10 cellular contexts compared by ENCODE assay signal in the genomic region with DNA sequence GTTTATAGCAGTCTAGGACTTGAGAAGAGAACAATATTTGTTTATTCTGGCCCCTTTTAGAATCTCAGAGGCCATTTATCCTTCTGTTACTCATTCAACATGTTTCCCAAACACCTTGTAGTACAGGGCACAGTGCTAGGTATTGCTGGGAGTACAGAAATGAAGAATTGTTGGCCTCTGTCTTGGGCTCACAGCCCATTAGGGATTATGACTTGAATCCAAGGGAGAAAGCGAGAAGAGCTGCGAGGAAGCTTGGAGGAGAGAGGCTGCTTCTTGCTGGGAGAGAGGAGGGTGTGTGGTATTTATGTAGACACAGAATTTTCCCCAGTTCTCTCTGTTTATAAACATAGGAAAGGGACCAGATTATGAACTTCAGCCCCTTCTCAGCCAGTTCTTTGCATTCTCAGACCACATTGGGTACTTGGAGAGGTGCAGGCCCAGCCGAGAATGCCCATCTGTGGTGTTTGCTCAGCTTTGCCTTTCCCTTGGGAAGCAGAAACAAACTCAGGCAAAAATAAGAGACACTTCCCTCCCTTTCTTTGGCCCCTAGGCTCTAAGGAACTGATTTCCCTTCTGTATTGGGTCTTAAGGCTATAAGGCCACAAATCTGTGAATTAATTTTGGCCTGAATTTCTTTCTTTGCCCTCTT. TPM values are rescaled to one million over a fixed set of nuclear protein-coding genes. Genes with fewer than 3 reads are reported as not detected.
DNase-seq lines count a peak whose midpoint lies in the region; ATAC-seq and TF ChIP-seq lines count a peak whose summit lies in the region.
"Had no signal": no experiment of that assay in that cellular context is flagged by ENCODE, and none has a peak within 500 bp of the region (broad histone marks: within the 10 kb centered on the region; RNA-seq: fewer than 3 reads in every experiment).

No MANE protein-coding gene starts in this region.

- no peak for TF ChIP-seq POLR2A in esophagus muscularis mucosa (IDR thresholded peaks at IDR 0.05; ENCODE audit: low read depth)

- no peaks in the 10 kb centered on the region for H3K27me3 ChIP-seq in esophagus muscularis mucosa

- H3K4me3 Mint-ChIP-seq in stimulated activated naive CD8-positive, alpha-beta T cell treated with anti-CD3 and anti-CD28 coated beads, Interleukin-15, amount 100 ng/mL, for 72 hours = no peak overlapping the region
- no peak overlapping the region for H3K4me3 Mint-ChIP-seq in progenitor cell of endocrine pancreas (ENCODE audit: low read depth)
- no peak overlapping the region for H3K4me3 Mint-ChIP-seq in activated T-helper 2 cell treated with anti-CD3 and anti-CD28 coated beads, Interferon-gamma antibody, Interleukin-2, Interleukin-4, amounts not matched to agents 10 μg/mL and 5 μg/mL and 100 μg/mL, durations not matched to agents 14 hours and 24 hours and 36 hours (ENCODE audit: low read depth)

- H3K9me3 Mint-ChIP-seq in stimulated activated naive CD8-positive, alpha-beta T cell treated with anti-CD3 and anti-CD28 coated beads, Interleukin-15, amount 100 ng/mL, for 72 hours = no peaks in the 10 kb centered on the region
- no peaks in the 10 kb centered on the region for H3K9me3 Mint-ChIP-seq in progenitor cell of endocrine pancreas (ENCODE audit: low read depth)
- H3K9me3 Mint-ChIP-seq in activated T-helper 2 cell treated with anti-CD3 and anti-CD28 coated beads, Interferon-gamma antibody, Interleukin-2, Interleukin-4, amounts not matched to agents 10 μg/mL and 5 μg/mL and 100 μg/mL, durations not matched to agents 14 hours and 24 hours and 36 hours = no peaks in the 10 kb centered on the region

- no peak for DNase-seq in stimulated activated naive CD8-positive, alpha-beta T cell treated with anti-CD3 and anti-CD28 coated beads, Interleukin-15, amount 100 ng/mL, for 72 hours
- no peak for DNase-seq in stimulated activated naive CD8-positive, alpha-beta T cell treated with anti-CD3 and anti-CD28 coated beads, Interleukin-15, Interleukin-2, amounts not matched to agents 100 U/mL and 50 U/mL, for 24 hours
- DNase-seq in esophagus muscularis mucosa (ENCODE audit: extremely low spot score) = no peak
- DNase-seq in progenitor cell of endocrine pancreas (ENCODE audit: low spot score, unreplicated experiment) = no peak
- DNase-seq in activated T-helper 2 cell treated with anti-CD3 and anti-CD28 coated beads, Interferon-gamma antibody, Interleukin-2, Interleukin-4, amounts not matched to agents 10 μg/mL and 5 μg/mL and 100 μg/mL, durations not matched to agents 14 hours and 24 hours and 36 hours (ENCODE audit: low spot score) = no peak
- no peak for DNase-seq in T-helper 1 cell
- no peak for DNase-seq in NCI-H2029 (lab: John Stamatoyannopoulos, UW)
- DNase-seq: activated CD8-positive, alpha-beta memory T cell treated with anti-CD3 and anti-CD28 coated beads, Interleukin-2, amount 50 U/mL, for 4 hours; NCI-H1694 had no signal

- H3K27ac ChIP-seq in esophagus muscularis mucosa (replicated peaks in 1 of 4) = peak overlapping the region; percentile 61 to 75 (median 68)

- intact Hi-C loops in esophagus muscularis mucosa (cut with DNase I) = no loop called here
- intact Hi-C loops in activated T-helper 2 cell treated with anti-CD3 and anti-CD28 coated beads, Interferon-gamma antibody, Interleukin-2, Interleukin-4, amounts not matched to agents 10 μg/mL and 5 μg/mL and 100 μg/mL, durations not matched to agents 14 hours and 24 hours and 36 hours (cut with micrococcal nuclease) = no loop called here

- no peaks in the 10 kb centered on the region for H3K27me3 Mint-ChIP-seq in stimulated activated naive CD8-positive, alpha-beta T cell treated with anti-CD3 and anti-CD28 coated beads, Interleukin-15, amount 100 ng/mL, for 72 hours
- H3K27me3 Mint-ChIP-seq in progenitor cell of endocrine pancreas = no peaks in the 10 kb centered on the region
- no peaks in the 10 kb centered on the region for H3K27me3 Mint-ChIP-seq in activated T-helper 2 cell treated with anti-CD3 and anti-CD28 coated beads, Interferon-gamma antibody, Interleukin-2, Interleukin-4, amounts not matched to agents 10 μg/mL and 5 μg/mL and 100 μg/mL, durations not matched to agents 14 hours and 24 hours and 36 hours (ENCODE audit: low read depth)

- H3K9me3 ChIP-seq in esophagus muscularis mucosa = no peaks in the 10 kb centered on the region

- peaks cover 75% of the 10 kb centered on the region for H3K4me1 Mint-ChIP-seq in stimulated activated naive CD8-positive, alpha-beta T cell treated with anti-CD3 and anti-CD28 coated beads, Interleukin-15, amount 100 ng/mL, for 72 hours
- peaks cover 84% of the 10 kb centered on the region for H3K4me1 Mint-ChIP-seq in progenitor cell of endocrine pancreas (ENCODE audit: low read depth)
- peaks cover 44% of the 10 kb centered on the region for H3K4me1 Mint-ChIP-seq in activated T-helper 2 cell treated with anti-CD3 and anti-CD28 coated beads, Interferon-gamma antibody, Interleukin-2, Interleukin-4, amounts not matched to agents 10 μg/mL and 5 μg/mL and 100 μg/mL, durations not matched to agents 14 hours and 24 hours and 36 hours (ENCODE audit: low read depth)

- no peaks in the 10 kb centered on the region for H3K36me3 ChIP-seq in esophagus muscularis mucosa

- H3K27ac Mint-ChIP-seq in stimulated activated naive CD8-positive, alpha-beta T cell treated with anti-CD3 and anti-CD28 coated beads, Interleukin-15, amount 100 ng/mL, for 72 hours = peak overlapping the region; percentile 20 to 79
- H3K27ac Mint-ChIP-seq in progenitor cell of endocrine pancreas = peak overlapping the region; percentile 91
- no peak overlapping the region for H3K27ac Mint-ChIP-seq in activated T-helper 2 cell treated with anti-CD3 and anti-CD28 coated beads, Interferon-gamma antibody, Interleukin-2, Interleukin-4, amounts not matched to agents 10 μg/mL and 5 μg/mL and 100 μg/mL, durations not matched to agents 14 hours and 24 hours and 36 hours

- ATAC-seq in stimulated activated naive CD8-positive, alpha-beta T cell treated with anti-CD3 and anti-CD28 coated beads, Interleukin-15, amount 100 ng/mL, for 72 hours = no peak
- no peak for ATAC-seq in stimulated activated naive CD8-positive, alpha-beta T cell treated with anti-CD3 and anti-CD28 coated beads, Interleukin-15, Interleukin-2, amounts not matched to agents 100 U/mL and 50 U/mL, for 24 hours
- ATAC-seq in HG03520 (IDR thresholded peaks at IDR 0.05; ENCODE audit: unreplicated experiment) = no peak

- TF ChIP-seq EP300 in esophagus muscularis mucosa (IDR thresholded peaks at IDR 0.05) = no peak

- no peak overlapping the region for H3K4me3 ChIP-seq in esophagus muscularis mucosa

- peaks cover 12% of the 10 kb centered on the region for H3K36me3 Mint-ChIP-seq in progenitor cell of endocrine pancreas (ENCODE audit: insufficient read depth)
- H3K36me3 Mint-ChIP-seq in activated T-helper 2 cell treated with anti-CD3 and anti-CD28 coated beads, Interferon-gamma antibody, Interleukin-2, Interleukin-4, amounts not matched to agents 10 μg/mL and 5 μg/mL and 100 μg/mL, durations not matched to agents 14 hours and 24 hours and 36 hours (ENCODE audit: low read depth) = peaks cover 38% of the 10 kb centered on the region

- 49% methylated on average over 3 of the region's 3 CpGs for WGBS in esophagus muscularis mucosa

- peaks cover 95 to 100% (median 99%) of the 10 kb centered on the region in 4 donors for H3K4me1 ChIP-seq in esophagus muscularis mucosa

- no peak for TF ChIP-seq CTCF in esophagus muscularis mucosa (IDR thresholded peaks at IDR 0.05)
- no peak for TF ChIP-seq CTCF in progenitor cell of endocrine pancreas (IDR thresholded peaks at IDR 0.05; ENCODE audit: unreplicated experiment)

RNA-seq across cellular contexts. Expression of a gene that starts 17.9 kb away (rescaled TPM):
- total RNA-seq in esophagus muscularis mucosa = 100 to 1,000 TPM in 2 of 4 donors, 10 to 100 TPM in 2; 90.8 to 116 (median 100) TPM
- total RNA-seq in progenitor cell of endocrine pancreas = 136 and 137 TPM in 2 replicates
- total RNA-seq in activated T-helper 2 cell treated with anti-CD3 and anti-CD28 coated beads, Interferon-gamma antibody, Interleukin-2, Interleukin-4, amounts not matched to agents 10 μg/mL and 5 μg/mL and 100 μg/mL, durations not matched to agents 14 hours and 24 hours and 36 hours = 113 and 116 TPM in 2 replicates
